3 cellular contexts compared by ENCODE assay signal in the genomic region with DNA sequence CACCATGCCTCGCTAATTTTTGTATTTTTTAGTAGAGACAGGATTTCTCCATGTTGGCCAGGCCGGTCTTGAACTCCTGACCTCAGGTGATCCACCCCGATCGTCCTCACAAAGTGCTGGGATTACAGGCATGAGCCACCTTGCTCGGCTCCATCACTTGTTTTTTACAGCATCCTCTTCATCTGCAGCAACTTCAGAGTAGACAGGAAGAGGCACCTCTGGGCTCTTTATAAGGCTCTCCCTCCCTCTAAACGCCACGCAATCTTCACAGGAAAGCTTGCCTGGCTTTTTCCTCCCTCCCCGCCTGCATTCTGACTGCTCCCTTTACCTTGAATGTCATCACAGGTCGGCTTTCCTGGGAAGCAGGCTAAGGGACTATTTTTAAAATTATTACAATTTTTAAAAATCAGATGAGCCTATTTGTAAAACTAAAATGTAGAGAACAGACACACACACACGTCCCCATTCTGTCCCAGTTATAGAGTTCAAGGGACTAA.
TF ChIP-seq lines count a peak whose summit lies in the region.

No MANE protein-coding gene starts in this region.

TF ChIP-seq in SK-N-SH, 30 proteins besides CTCF, POLR2A, EP300 and RAD21 (continues in another document):
- TF ChIP-seq SMC3 (IDR thresholded peaks at IDR 0.05; ENCODE audit: low read depth, low read length) (no peak), SIN3A (IDR thresholded peaks at IDR 0.05; ENCODE audit: borderline replicate concordance, low read depth, low read length) (no peak), EZH2phosphoT487 (IDR thresholded peaks at IDR 0.05; ENCODE audit: borderline replicate concordance, low read depth) (no peak), FOXM1 (IDR thresholded peaks at IDR 0.05; ENCODE audit: low read depth) (no peak), TCF12 (IDR thresholded peaks at IDR 0.05) (no peak), CHD2 (IDR thresholded peaks at IDR 0.05; ENCODE audit: low read length, partially characterized antibody) (no peak), YY1 (IDR thresholded peaks at IDR 0.05; ENCODE audit: low read depth) (no peak), NFIC (IDR thresholded peaks at IDR 0.05; ENCODE audit: borderline replicate concordance) (no peak), ELF1 (IDR thresholded peaks at IDR 0.05) (no peak), GABPA (IDR thresholded peaks at IDR 0.05; ENCODE audit: low read depth) (no peak)
- TF ChIP-seq, protein P1, sequence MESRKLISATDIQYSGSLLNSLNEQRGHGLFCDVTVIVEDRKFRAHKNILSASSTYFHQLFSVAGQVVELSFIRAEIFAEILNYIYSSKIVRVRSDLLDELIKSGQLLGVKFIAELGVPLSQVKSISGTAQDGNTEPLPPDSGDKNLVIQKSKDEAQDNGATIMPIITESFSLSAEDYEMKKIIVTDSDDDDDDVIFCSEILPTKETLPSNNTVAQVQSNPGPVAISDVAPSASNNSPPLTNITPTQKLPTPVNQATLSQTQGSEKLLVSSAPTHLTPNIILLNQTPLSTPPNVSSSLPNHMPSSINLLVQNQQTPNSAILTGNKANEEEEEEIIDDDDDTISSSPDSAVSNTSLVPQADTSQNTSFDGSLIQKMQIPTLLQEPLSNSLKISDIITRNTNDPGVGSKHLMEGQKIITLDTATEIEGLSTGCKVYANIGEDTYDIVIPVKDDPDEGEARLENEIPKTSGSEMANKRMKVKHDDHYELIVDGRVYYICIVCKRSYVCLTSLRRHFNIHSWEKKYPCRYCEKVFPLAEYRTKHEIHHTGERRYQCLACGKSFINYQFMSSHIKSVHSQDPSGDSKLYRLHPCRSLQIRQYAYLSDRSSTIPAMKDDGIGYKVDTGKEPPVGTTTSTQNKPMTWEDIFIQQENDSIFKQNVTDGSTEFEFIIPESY (IDR thresholded peaks at IDR 0.05; ENCODE audit: borderline replicate concordance, low read depth) = no peak
- TF ChIP-seq, protein P2, sequence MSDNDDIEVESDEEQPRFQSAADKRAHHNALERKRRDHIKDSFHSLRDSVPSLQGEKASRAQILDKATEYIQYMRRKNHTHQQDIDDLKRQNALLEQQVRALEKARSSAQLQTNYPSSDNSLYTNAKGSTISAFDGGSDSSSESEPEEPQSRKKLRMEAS (IDR thresholded peaks at IDR 0.05; ENCODE audit: low read depth) = no peak
- TF ChIP-seq, protein P3, sequence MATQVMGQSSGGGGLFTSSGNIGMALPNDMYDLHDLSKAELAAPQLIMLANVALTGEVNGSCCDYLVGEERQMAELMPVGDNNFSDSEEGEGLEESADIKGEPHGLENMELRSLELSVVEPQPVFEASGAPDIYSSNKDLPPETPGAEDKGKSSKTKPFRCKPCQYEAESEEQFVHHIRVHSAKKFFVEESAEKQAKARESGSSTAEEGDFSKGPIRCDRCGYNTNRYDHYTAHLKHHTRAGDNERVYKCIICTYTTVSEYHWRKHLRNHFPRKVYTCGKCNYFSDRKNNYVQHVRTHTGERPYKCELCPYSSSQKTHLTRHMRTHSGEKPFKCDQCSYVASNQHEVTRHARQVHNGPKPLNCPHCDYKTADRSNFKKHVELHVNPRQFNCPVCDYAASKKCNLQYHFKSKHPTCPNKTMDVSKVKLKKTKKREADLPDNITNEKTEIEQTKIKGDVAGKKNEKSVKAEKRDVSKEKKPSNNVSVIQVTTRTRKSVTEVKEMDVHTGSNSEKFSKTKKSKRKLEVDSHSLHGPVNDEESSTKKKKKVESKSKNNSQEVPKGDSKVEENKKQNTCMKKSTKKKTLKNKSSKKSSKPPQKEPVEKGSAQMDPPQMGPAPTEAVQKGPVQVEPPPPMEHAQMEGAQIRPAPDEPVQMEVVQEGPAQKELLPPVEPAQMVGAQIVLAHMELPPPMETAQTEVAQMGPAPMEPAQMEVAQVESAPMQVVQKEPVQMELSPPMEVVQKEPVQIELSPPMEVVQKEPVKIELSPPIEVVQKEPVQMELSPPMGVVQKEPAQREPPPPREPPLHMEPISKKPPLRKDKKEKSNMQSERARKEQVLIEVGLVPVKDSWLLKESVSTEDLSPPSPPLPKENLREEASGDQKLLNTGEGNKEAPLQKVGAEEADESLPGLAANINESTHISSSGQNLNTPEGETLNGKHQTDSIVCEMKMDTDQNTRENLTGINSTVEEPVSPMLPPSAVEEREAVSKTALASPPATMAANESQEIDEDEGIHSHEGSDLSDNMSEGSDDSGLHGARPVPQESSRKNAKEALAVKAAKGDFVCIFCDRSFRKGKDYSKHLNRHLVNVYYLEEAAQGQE (IDR thresholded peaks at IDR 0.05; ENCODE audit: low read depth, low read length) = no peak

TF ChIP-seq in SK-N-SH treated with all-trans-retinoic acid at 6 μM for 48 hours, 23 proteins besides CTCF, POLR2A, EP300 and RAD21:
- no peak for TF ChIP-seq ESRRG (CRISPR knock-in tag; IDR thresholded peaks at IDR 0.05)
- no peak for TF ChIP-seq TCF4 (CRISPR knock-in tag; IDR thresholded peaks at IDR 0.05; ENCODE audit: borderline replicate concordance)
- no peak for TF ChIP-seq ZNF8 (CRISPR knock-in tag; IDR thresholded peaks at IDR 0.05)
- no peak for TF ChIP-seq ZNF565 (CRISPR knock-in tag; conservative IDR thresholded peaks at IDR 0.05; ENCODE audit: low read depth)
- TF ChIP-seq, protein P4, sequence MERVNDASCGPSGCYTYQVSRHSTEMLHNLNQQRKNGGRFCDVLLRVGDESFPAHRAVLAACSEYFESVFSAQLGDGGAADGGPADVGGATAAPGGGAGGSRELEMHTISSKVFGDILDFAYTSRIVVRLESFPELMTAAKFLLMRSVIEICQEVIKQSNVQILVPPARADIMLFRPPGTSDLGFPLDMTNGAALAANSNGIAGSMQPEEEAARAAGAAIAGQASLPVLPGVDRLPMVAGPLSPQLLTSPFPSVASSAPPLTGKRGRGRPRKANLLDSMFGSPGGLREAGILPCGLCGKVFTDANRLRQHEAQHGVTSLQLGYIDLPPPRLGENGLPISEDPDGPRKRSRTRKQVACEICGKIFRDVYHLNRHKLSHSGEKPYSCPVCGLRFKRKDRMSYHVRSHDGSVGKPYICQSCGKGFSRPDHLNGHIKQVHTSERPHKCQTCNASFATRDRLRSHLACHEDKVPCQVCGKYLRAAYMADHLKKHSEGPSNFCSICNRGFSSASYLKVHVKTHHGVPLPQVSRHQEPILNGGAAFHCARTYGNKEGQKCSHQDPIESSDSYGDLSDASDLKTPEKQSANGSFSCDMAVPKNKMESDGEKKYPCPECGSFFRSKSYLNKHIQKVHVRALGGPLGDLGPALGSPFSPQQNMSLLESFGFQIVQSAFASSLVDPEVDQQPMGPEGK (CRISPR knock-in tag; IDR thresholded peaks at IDR 0.05; ENCODE audit: borderline replicate concordance) = no peak
- TF ChIP-seq ARNTL (CRISPR knock-in tag; IDR thresholded peaks at IDR 0.05; ENCODE audit: borderline replicate concordance, low read depth) = no peak

TF ChIP-seq in H1, 55 proteins besides CTCF, POLR2A, EP300 and RAD21:
- TF ChIP-seq SUZ12 (IDR thresholded peaks at IDR 0.05; ENCODE audit: low read length) (no peak), JUN (IDR thresholded peaks at IDR 0.05; ENCODE audit: low read depth, low read length) (no peak), CHD2 (IDR thresholded peaks at IDR 0.05; ENCODE audit: low read length) (no peak), RFX5 (IDR thresholded peaks at IDR 0.05; ENCODE audit: borderline replicate concordance, low read depth, low read length) (no peak), SIRT6 (IDR thresholded peaks at IDR 0.05; ENCODE audit: low read length) (no peak), CHD1 (IDR thresholded peaks at IDR 0.05; ENCODE audit: low read depth, low read length) (no peak), RNF2 (IDR thresholded peaks at IDR 0.05; ENCODE audit: borderline replicate concordance, low read depth, low read length, missing control alignments, poor library complexity, severe bottlenecking) (no peak), RBBP5 (IDR thresholded peaks at IDR 0.05; ENCODE audit: borderline replicate concordance, low read depth, low read length) (no peak), EZH2 (IDR thresholded peaks at IDR 0.05; ENCODE audit: low read depth, low read length, severe bottlenecking) (no peak), CTBP2 (IDR thresholded peaks at IDR 0.05; ENCODE audit: borderline replicate concordance, insufficient read depth, insufficient read length, low read length) (no peak), CBX5 (IDR thresholded peaks at IDR 0.05; ENCODE audit: low read depth, low read length) (no peak)
- TF ChIP-seq, protein P5, sequence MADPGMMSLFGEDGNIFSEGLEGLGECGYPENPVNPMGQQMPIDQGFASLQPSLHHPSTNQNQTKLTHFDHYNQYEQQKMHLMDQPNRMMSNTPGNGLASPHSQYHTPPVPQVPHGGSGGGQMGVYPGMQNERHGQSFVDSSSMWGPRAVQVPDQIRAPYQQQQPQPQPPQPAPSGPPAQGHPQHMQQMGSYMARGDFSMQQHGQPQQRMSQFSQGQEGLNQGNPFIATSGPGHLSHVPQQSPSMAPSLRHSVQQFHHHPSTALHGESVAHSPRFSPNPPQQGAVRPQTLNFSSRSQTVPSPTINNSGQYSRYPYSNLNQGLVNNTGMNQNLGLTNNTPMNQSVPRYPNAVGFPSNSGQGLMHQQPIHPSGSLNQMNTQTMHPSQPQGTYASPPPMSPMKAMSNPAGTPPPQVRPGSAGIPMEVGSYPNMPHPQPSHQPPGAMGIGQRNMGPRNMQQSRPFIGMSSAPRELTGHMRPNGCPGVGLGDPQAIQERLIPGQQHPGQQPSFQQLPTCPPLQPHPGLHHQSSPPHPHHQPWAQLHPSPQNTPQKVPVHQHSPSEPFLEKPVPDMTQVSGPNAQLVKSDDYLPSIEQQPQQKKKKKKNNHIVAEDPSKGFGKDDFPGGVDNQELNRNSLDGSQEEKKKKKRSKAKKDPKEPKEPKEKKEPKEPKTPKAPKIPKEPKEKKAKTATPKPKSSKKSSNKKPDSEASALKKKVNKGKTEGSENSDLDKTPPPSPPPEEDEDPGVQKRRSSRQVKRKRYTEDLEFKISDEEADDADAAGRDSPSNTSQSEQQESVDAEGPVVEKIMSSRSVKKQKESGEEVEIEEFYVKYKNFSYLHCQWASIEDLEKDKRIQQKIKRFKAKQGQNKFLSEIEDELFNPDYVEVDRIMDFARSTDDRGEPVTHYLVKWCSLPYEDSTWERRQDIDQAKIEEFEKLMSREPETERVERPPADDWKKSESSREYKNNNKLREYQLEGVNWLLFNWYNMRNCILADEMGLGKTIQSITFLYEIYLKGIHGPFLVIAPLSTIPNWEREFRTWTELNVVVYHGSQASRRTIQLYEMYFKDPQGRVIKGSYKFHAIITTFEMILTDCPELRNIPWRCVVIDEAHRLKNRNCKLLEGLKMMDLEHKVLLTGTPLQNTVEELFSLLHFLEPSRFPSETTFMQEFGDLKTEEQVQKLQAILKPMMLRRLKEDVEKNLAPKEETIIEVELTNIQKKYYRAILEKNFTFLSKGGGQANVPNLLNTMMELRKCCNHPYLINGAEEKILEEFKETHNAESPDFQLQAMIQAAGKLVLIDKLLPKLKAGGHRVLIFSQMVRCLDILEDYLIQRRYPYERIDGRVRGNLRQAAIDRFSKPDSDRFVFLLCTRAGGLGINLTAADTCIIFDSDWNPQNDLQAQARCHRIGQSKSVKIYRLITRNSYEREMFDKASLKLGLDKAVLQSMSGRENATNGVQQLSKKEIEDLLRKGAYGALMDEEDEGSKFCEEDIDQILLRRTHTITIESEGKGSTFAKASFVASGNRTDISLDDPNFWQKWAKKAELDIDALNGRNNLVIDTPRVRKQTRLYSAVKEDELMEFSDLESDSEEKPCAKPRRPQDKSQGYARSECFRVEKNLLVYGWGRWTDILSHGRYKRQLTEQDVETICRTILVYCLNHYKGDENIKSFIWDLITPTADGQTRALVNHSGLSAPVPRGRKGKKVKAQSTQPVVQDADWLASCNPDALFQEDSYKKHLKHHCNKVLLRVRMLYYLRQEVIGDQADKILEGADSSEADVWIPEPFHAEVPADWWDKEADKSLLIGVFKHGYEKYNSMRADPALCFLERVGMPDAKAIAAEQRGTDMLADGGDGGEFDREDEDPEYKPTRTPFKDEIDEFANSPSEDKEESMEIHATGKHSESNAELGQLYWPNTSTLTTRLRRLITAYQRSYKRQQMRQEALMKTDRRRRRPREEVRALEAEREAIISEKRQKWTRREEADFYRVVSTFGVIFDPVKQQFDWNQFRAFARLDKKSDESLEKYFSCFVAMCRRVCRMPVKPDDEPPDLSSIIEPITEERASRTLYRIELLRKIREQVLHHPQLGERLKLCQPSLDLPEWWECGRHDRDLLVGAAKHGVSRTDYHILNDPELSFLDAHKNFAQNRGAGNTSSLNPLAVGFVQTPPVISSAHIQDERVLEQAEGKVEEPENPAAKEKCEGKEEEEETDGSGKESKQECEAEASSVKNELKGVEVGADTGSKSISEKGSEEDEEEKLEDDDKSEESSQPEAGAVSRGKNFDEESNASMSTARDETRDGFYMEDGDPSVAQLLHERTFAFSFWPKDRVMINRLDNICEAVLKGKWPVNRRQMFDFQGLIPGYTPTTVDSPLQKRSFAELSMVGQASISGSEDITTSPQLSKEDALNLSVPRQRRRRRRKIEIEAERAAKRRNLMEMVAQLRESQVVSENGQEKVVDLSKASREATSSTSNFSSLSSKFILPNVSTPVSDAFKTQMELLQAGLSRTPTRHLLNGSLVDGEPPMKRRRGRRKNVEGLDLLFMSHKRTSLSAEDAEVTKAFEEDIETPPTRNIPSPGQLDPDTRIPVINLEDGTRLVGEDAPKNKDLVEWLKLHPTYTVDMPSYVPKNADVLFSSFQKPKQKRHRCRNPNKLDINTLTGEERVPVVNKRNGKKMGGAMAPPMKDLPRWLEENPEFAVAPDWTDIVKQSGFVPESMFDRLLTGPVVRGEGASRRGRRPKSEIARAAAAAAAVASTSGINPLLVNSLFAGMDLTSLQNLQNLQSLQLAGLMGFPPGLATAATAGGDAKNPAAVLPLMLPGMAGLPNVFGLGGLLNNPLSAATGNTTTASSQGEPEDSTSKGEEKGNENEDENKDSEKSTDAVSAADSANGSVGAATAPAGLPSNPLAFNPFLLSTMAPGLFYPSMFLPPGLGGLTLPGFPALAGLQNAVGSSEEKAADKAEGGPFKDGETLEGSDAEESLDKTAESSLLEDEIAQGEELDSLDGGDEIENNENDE (IDR thresholded peaks at IDR 0.05; ENCODE audit: insufficient replicate concordance, low read length) = no peak
